11 cellular contexts compared by ENCODE assay signal in the genomic region with DNA sequence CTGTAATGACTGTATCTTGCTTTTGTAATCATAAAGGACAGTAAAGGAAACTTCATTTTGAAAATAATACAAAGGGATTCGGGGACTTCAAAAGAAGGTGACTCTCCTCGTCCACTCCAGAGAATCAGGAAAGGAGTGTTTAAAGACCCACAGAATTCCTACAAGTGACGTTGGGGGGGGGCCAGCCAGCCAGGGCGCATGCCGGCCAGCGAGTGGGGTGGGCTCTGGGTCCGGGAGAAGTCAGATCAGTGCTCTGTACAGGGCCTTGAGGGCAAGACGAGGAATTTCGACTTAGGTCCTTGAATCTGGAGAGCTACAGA. TPM values are rescaled to one million over a fixed set of nuclear protein-coding genes. Genes with fewer than 3 reads are reported as not detected.
DNase-seq lines count a peak whose midpoint lies in the region; FAIRE-seq and TF ChIP-seq lines count a peak whose summit lies in the region.
"Had no signal": no experiment of that assay in that cellular context is flagged by ENCODE, and none has a peak within 500 bp of the region (broad histone marks: within the 10 kb centered on the region; RNA-seq: fewer than 3 reads in every experiment).

No MANE protein-coding gene starts in this region.

- intact Hi-C loops in activated naive CD4-positive, alpha-beta T cell treated with anti-CD3 and anti-CD28 coated beads for 36 hours (cut with micrococcal nuclease) = loop anchor here (5.0 kb wide), 2 partner anchors 33 to 212 kb away; no protein-coding TSS in a partner anchor

- H4K20me1 ChIP-seq in OCI-LY1 (ENCODE audit: insufficient read depth, low read length) (no peaks in the 10 kb centered on the region), neural progenitor cell (ENCODE audit: low read depth) (peaks cover 9% of the 10 kb centered on the region)

- FAIRE-seq in GM12892 (lab: Jason Lieb, UNC) = no peak

- H3K9me2 ChIP-seq in OCI-LY1 (ENCODE audit: low read depth, low read length) = no peaks in the 10 kb centered on the region

- H2AFZ ChIP-seq in OCI-LY1 (ENCODE audit: low read length) (no peak overlapping the region), neural progenitor cell (replicated peaks) (no peak overlapping the region)

- H3K36me3 Mint-ChIP-seq in endodermal cell (ENCODE audit: low read depth) (no peaks in the 10 kb centered on the region), neural progenitor cell (no peaks in the 10 kb centered on the region)
- H3K36me3 Mint-ChIP-seq in activated naive CD4-positive, alpha-beta T cell treated with anti-CD3 and anti-CD28 coated beads for 36 hours (ENCODE audit: low read depth) = no peaks in the 10 kb centered on the region

- H3K4me1 Mint-ChIP-seq in endodermal cell (peaks cover 41% of the 10 kb centered on the region), neural progenitor cell (peaks cover 48% of the 10 kb centered on the region)
- peaks cover 9% of the 10 kb centered on the region for H3K4me1 Mint-ChIP-seq in activated naive CD4-positive, alpha-beta T cell treated with anti-CD3 and anti-CD28 coated beads for 36 hours (ENCODE audit: low read depth)

- peaks cover 18% of the 10 kb centered on the region for H3K27me3 Mint-ChIP-seq in endodermal cell (ENCODE audit: insufficient read depth)
- peaks cover 48% of the 10 kb centered on the region for H3K27me3 Mint-ChIP-seq in neural progenitor cell (ENCODE audit: insufficient read depth, low read depth)
- H3K27me3 Mint-ChIP-seq in activated naive CD4-positive, alpha-beta T cell treated with anti-CD3 and anti-CD28 coated beads for 36 hours (ENCODE audit: low read depth) = peaks cover 25% of the 10 kb centered on the region

- H3F3A ChIP-seq in OCI-LY1 (ENCODE audit: insufficient read depth, low read length) (no peaks in the 10 kb centered on the region), neural progenitor cell (ENCODE audit: low read depth) (peaks cover 41% of the 10 kb centered on the region)

- H3K9ac ChIP-seq in OCI-LY1 (ENCODE audit: low read length) (peak overlapping the region; percentile 44), endodermal cell (ENCODE audit: extremely low read depth, low read length, poor library complexity, severe bottlenecking) (no peak overlapping the region), neural progenitor cell (no peak overlapping the region)

- H3K27ac ChIP-seq in 22Rv1 (peak overlapping the region; percentile 50; the same call in 1 of the 2 replicates), OCI-LY1 (ENCODE audit: low read depth, low read length, poor library complexity, severe bottlenecking) (peak overlapping the region; percentile 66), endodermal cell (ENCODE audit: low read depth, low read length) (no peak overlapping the region), neural progenitor cell (no peak overlapping the region)

- H3K27me3 ChIP-seq in OCI-LY1 (ENCODE audit: insufficient read depth, low read length) (no peaks in the 10 kb centered on the region), endodermal cell (ENCODE audit: control insufficient read depth, insufficient read depth, low read length, poor library complexity, severe bottlenecking) (peaks cover 43% of the 10 kb centered on the region), neural progenitor cell (peaks cover 69% of the 10 kb centered on the region)

- H3K4me3 ChIP-seq in OCI-LY1 (ENCODE audit: low read depth, low read length, poor library complexity, severe bottlenecking) (peak overlapping the region; percentile 74), endodermal cell (ENCODE audit: low read length) (peak overlapping the region; percentile 77), neural progenitor cell (peak overlapping the region; percentile 65)

- H3K4me3 Mint-ChIP-seq in endodermal cell (peak overlapping the region; percentile 67), neural progenitor cell (peak overlapping the region; percentile 85)
- no peak overlapping the region for H3K4me3 Mint-ChIP-seq in activated naive CD4-positive, alpha-beta T cell treated with anti-CD3 and anti-CD28 coated beads for 36 hours

- H3K27ac Mint-ChIP-seq in endodermal cell (peak overlapping the region; percentile 38), neural progenitor cell (no peak overlapping the region)
- H3K27ac Mint-ChIP-seq in activated naive CD4-positive, alpha-beta T cell treated with anti-CD3 and anti-CD28 coated beads for 36 hours = no peak overlapping the region

- 36 to 41% methylated on average over 7 to 9 of the region's 9 CpGs for WGBS in endodermal cell (ENCODE audit: insufficient coverage in 1 of 2, insufficient read length in 1 of 2), 2 experiments

- no peak for DNase-seq in endodermal cell
- DNase-seq in neural progenitor cell (ENCODE audit: low spot score) = no peak
- DNase-seq in NCI-H1048 (lab: John Stamatoyannopoulos, UW) = no peak
- DNase-seq in GM12892 (ENCODE audit: insufficient read length) = no peak
- no peak for DNase-seq in NCI-H146 treated with DMSO at 0.1 percent for 48 hours (lab: John Stamatoyannopoulos, UW; ENCODE audit: unreplicated experiment)
- DNase-seq in activated naive CD4-positive, alpha-beta T cell treated with anti-CD3 and anti-CD28 coated beads for 36 hours = no peak
- DNase-seq: activated CD4-positive, alpha-beta T cell treated with anti-CD3 and anti-CD28 coated beads for 4 hours; effector CD4-positive, alpha-beta T cell; stimulated activated naive CD4-positive, alpha-beta T cell treated with Interleukin-2 at 50 U/mL for 16 hours had no signal

- CTCF ChIA-PET in activated naive CD4-positive, alpha-beta T cell treated with anti-CD3 and anti-CD28 coated beads for 36 hours (lab: Charles Lee) = interaction anchor here (2.4 kb wide), 1 partner anchor 80 kb away, joined by 10 read pairs; no protein-coding TSS in a partner anchor

- peak overlapping the region; percentile 76 for H3K4me2 ChIP-seq in OCI-LY1 (ENCODE audit: low read length)
- peak overlapping the region; percentile 87 for H3K4me2 ChIP-seq in neural progenitor cell

- H3K9me3 ChIP-seq in OCI-LY1 (ENCODE audit: low read length) = no peaks in the 10 kb centered on the region
- no peaks in the 10 kb centered on the region for H3K9me3 ChIP-seq in endodermal cell (ENCODE audit: control insufficient read depth, low read length)
- H3K9me3 ChIP-seq in neural progenitor cell (ENCODE audit: low read depth) = no peaks in the 10 kb centered on the region

- 0 out of 2 replicates have a peak, but pooled peaks cover 10% of the 10 kb centered on the region for H3K79me2 ChIP-seq in OCI-LY1 (ENCODE audit: insufficient read depth, low read length)
- no peaks in the 10 kb centered on the region for H3K79me2 ChIP-seq in neural progenitor cell (ENCODE audit: low read depth)

- H3K4me1 ChIP-seq in OCI-LY1 (ENCODE audit: insufficient read depth, low read length, severe bottlenecking) (peaks cover 61% of the 10 kb centered on the region), endodermal cell (ENCODE audit: control insufficient read depth, insufficient read depth, low read length) (no peaks in the 10 kb centered on the region), neural progenitor cell (peaks cover 29% of the 10 kb centered on the region)

- H3K9me3 Mint-ChIP-seq in endodermal cell = no peaks in the 10 kb centered on the region
- no peaks in the 10 kb centered on the region for H3K9me3 Mint-ChIP-seq in neural progenitor cell
- H3K9me3 Mint-ChIP-seq in activated naive CD4-positive, alpha-beta T cell treated with anti-CD3 and anti-CD28 coated beads for 36 hours = no peaks in the 10 kb centered on the region

- TF ChIP-seq POLR2A in GM12892 (IDR thresholded peaks at IDR 0.05; ENCODE audit: low read depth, low read length) = no peak

- TF ChIP-seq CTCF in 22Rv1 (IDR thresholded peaks at IDR 0.05) (no peak), OCI-LY1 (IDR thresholded peaks at IDR 0.05; ENCODE audit: low read length) (no peak), endodermal cell (conservative IDR thresholded peaks at IDR 0.05) (no peak), neural progenitor cell (IDR thresholded peaks at IDR 0.05) (no peak)

- no peaks in the 10 kb centered on the region for H3K36me3 ChIP-seq in OCI-LY1 (ENCODE audit: insufficient read depth, low read length)
- H3K36me3 ChIP-seq in endodermal cell (ENCODE audit: control insufficient read depth, insufficient read depth, low read length) = no peaks in the 10 kb centered on the region
- no peaks in the 10 kb centered on the region for H3K36me3 ChIP-seq in neural progenitor cell

RNA-seq across cellular contexts. Expression of a gene that starts 1.0 kb away (rescaled TPM):
- total RNA-seq in endodermal cell (10 to 100 TPM; 33.5 to 99.1 TPM), neural progenitor cell (ENCODE audit: low replicate concordance) (3.1 and 3.6 TPM in 2 replicates)
- polyA plus RNA-seq in endodermal cell (2013, experiment 1 of 2) = 26.5 TPM
- polyA plus RNA-seq in endodermal cell (2013, experiment 2 of 2) = 22.0 TPM
- polyA plus RNA-seq in GM12892 (2012; ENCODE audit: missing spikeins) = 12.4 TPM
- 1 to 10 TPM; 3.1 to 3.3 TPM for total RNA-seq in activated naive CD4-positive, alpha-beta T cell treated with anti-CD3 and anti-CD28 coated beads for 36 hours

Comparison
In these comparisons a context has a peak if more than half of its experiments do, and no peak if none do; other contexts are left out.
1. H3K27ac ChIP-seq: peak in 22Rv1 (single experiment) and OCI-LY1 (single experiment); none in endodermal cell (single experiment) and neural progenitor cell (single experiment).
2. Peak in every context shown above with its lines, with median percentiles within 50 percentile points of each other: H3K4me3 ChIP-seq.